8 cellular contexts compared by ENCODE assay signal in genomic region chr22:26589367-26589844, GRCh38. TPM values are rescaled to one million over a fixed set of nuclear protein-coding genes. Genes with fewer than 3 reads are reported as not detected.
DNase-seq lines count a peak whose midpoint lies in the region; ATAC-seq and TF ChIP-seq lines count a peak whose summit lies in the region.

No MANE protein-coding gene starts in this region.

- peak overlapping the region; percentile 90 for H3K4me3 Mint-ChIP-seq in activated T-helper 1 cell treated with anti-CD3 and anti-CD28 coated beads, Interleukin-12 subunit alpha, Interleukin-12 subunit beta, Interleukin-2, Interleukin-4 antibody, amounts not matched to agents 30 ng/mL and 10 ng/mL and 1 ng/mL, durations not matched to agents 14 hours and 24 hours and 36 hours

- DNase-seq in AG08395 (ENCODE audit: low spot score): peak; percentile 45
- DNase-seq in LNCaP clone FGC (ENCODE audit: low read depth): no peak
- peak; percentile 11 for DNase-seq in activated T-helper 1 cell treated with anti-CD3 and anti-CD28 coated beads, Interleukin-12 subunit alpha, Interleukin-12 subunit beta, Interleukin-2, Interleukin-4 antibody, amounts not matched to agents 30 ng/mL and 10 ng/mL and 1 ng/mL, durations not matched to agents 14 hours and 24 hours and 36 hours (ENCODE audit: low spot score)
- DNase-seq in foreskin keratinocyte: no peak
- DNase-seq in osteoblast (ENCODE audit: insufficient read length, low spot score, missing footprints): no peak
- no peak for DNase-seq in NCI-H2107 (lab: John Stamatoyannopoulos, UW)
- DNase-seq in NCI-H1105 treated with DMSO at 0.1 percent for 48 hours (lab: John Stamatoyannopoulos, UW): no peak

- peak overlapping the region; percentile 53 for H2AFZ ChIP-seq in osteoblast (ENCODE audit: low read length)

- peak overlapping the region; percentile 95 for H3K4me2 ChIP-seq in osteoblast (ENCODE audit: insufficient read depth, low read length)

- H3K79me2 ChIP-seq in osteoblast (ENCODE audit: insufficient read depth, low read length): peaks cover 51% of the 10 kb centered on the region

- TF ChIP-seq CTCF in LNCaP clone FGC (IDR thresholded peaks at IDR 0.05; ENCODE audit: control insufficient read depth, extremely low read depth, insufficient read depth): no peak
- no peak for TF ChIP-seq CTCF in foreskin keratinocyte (conservative IDR thresholded peaks at IDR 0.05)
- no peak for TF ChIP-seq CTCF in osteoblast (IDR thresholded peaks at IDR 0.05; ENCODE audit: extremely low read depth, low read depth, low read length)

- peak; percentile 11 for ATAC-seq in GM21381 (IDR thresholded peaks at IDR 0.05; ENCODE audit: unreplicated experiment)
- peak; percentile 14 for ATAC-seq in foreskin keratinocyte

- H3K27ac Mint-ChIP-seq in activated T-helper 1 cell treated with anti-CD3 and anti-CD28 coated beads, Interleukin-12 subunit alpha, Interleukin-12 subunit beta, Interleukin-2, Interleukin-4 antibody, amounts not matched to agents 30 ng/mL and 10 ng/mL and 1 ng/mL, durations not matched to agents 14 hours and 24 hours and 36 hours: peak overlapping the region; percentile 81

- H3K4me3 ChIP-seq in LNCaP clone FGC (ENCODE audit: low read depth, low read length) (peak overlapping the region; percentile 78), osteoblast (ENCODE audit: insufficient read depth, low read length) (peak overlapping the region; percentile 91)

- peaks cover 28% of the 10 kb centered on the region for H4K20me1 ChIP-seq in osteoblast (ENCODE audit: insufficient read depth, low read length)

- H3K27ac ChIP-seq in foreskin keratinocyte (peak overlapping the region; percentile 84), osteoblast (ENCODE audit: low read depth, low read length) (peak overlapping the region; percentile 91)

- no peaks in the 10 kb centered on the region for H3K9me3 Mint-ChIP-seq in activated T-helper 1 cell treated with anti-CD3 and anti-CD28 coated beads, Interleukin-12 subunit alpha, Interleukin-12 subunit beta, Interleukin-2, Interleukin-4 antibody, amounts not matched to agents 30 ng/mL and 10 ng/mL and 1 ng/mL, durations not matched to agents 14 hours and 24 hours and 36 hours

- peaks cover 80% of the 10 kb centered on the region for H3K4me1 Mint-ChIP-seq in activated T-helper 1 cell treated with anti-CD3 and anti-CD28 coated beads, Interleukin-12 subunit alpha, Interleukin-12 subunit beta, Interleukin-2, Interleukin-4 antibody, amounts not matched to agents 30 ng/mL and 10 ng/mL and 1 ng/mL, durations not matched to agents 14 hours and 24 hours and 36 hours (ENCODE audit: low read depth)

- no peaks in the 10 kb centered on the region for H3K9me3 ChIP-seq in osteoblast (ENCODE audit: low read depth, low read length)

- intact Hi-C loops in activated T-helper 1 cell treated with anti-CD3 and anti-CD28 coated beads, Interleukin-12 subunit alpha, Interleukin-12 subunit beta, Interleukin-2, Interleukin-4 antibody, amounts not matched to agents 30 ng/mL and 10 ng/mL and 1 ng/mL, durations not matched to agents 14 hours and 24 hours and 36 hours (cut with micrococcal nuclease): loop anchor here (5.0 kb wide), 1 partner anchor 42 kb away; no protein-coding TSS in a partner anchor

- no peaks in the 10 kb centered on the region for H3K27me3 ChIP-seq in foreskin keratinocyte
- peaks cover 5% of the 10 kb centered on the region for H3K27me3 ChIP-seq in osteoblast (ENCODE audit: insufficient read depth, low read length)

- peaks cover 6% of the 10 kb centered on the region for H3K36me3 ChIP-seq in osteoblast (ENCODE audit: insufficient read depth, low read length)

- H3K4me1 ChIP-seq in foreskin keratinocyte (peaks cover 14% of the 10 kb centered on the region), osteoblast (ENCODE audit: insufficient read depth, low read length) (peaks cover 29% of the 10 kb centered on the region)

- peaks cover 12% of the 10 kb centered on the region for H3K36me3 Mint-ChIP-seq in activated T-helper 1 cell treated with anti-CD3 and anti-CD28 coated beads, Interleukin-12 subunit alpha, Interleukin-12 subunit beta, Interleukin-2, Interleukin-4 antibody, amounts not matched to agents 30 ng/mL and 10 ng/mL and 1 ng/mL, durations not matched to agents 14 hours and 24 hours and 36 hours (ENCODE audit: low read depth)

- H3K27me3 Mint-ChIP-seq in activated T-helper 1 cell treated with anti-CD3 and anti-CD28 coated beads, Interleukin-12 subunit alpha, Interleukin-12 subunit beta, Interleukin-2, Interleukin-4 antibody, amounts not matched to agents 30 ng/mL and 10 ng/mL and 1 ng/mL, durations not matched to agents 14 hours and 24 hours and 36 hours (ENCODE audit: insufficient read depth): no peaks in the 10 kb centered on the region

RNA-seq across cellular contexts. Expression of gene TPST2, which starts 0.5 kb away (rescaled TPM):
- 36.1 and 37.0 TPM in 2 replicates for total RNA-seq in activated T-helper 1 cell treated with anti-CD3 and anti-CD28 coated beads, Interleukin-12 subunit alpha, Interleukin-12 subunit beta, Interleukin-2, Interleukin-4 antibody, amounts not matched to agents 30 ng/mL and 10 ng/mL and 1 ng/mL, durations not matched to agents 14 hours and 24 hours and 36 hours
- 20.7 and 25.1 TPM in 2 replicates for total RNA-seq in foreskin keratinocyte
- polyA plus RNA-seq in foreskin keratinocyte: 19.4 and 21.3 TPM in 2 replicates
- total RNA-seq in osteoblast: 98.4 and 100 TPM in 2 replicates

RNA-seq across cellular contexts. Expression of gene CRYBB1, which starts 28.4 kb away (rescaled TPM):
- not detected in 2 replicates for total RNA-seq in activated T-helper 1 cell treated with anti-CD3 and anti-CD28 coated beads, Interleukin-12 subunit alpha, Interleukin-12 subunit beta, Interleukin-2, Interleukin-4 antibody, amounts not matched to agents 30 ng/mL and 10 ng/mL and 1 ng/mL, durations not matched to agents 14 hours and 24 hours and 36 hours
- total RNA-seq in foreskin keratinocyte (not detected in 2 replicates), osteoblast (not detected in 2 replicates)
- polyA plus RNA-seq in foreskin keratinocyte: not detected in 2 replicates

RNA-seq across cellular contexts. Expression of gene CRYBA4, which starts 32.4 kb away (rescaled TPM):
- total RNA-seq in activated T-helper 1 cell treated with anti-CD3 and anti-CD28 coated beads, Interleukin-12 subunit alpha, Interleukin-12 subunit beta, Interleukin-2, Interleukin-4 antibody, amounts not matched to agents 30 ng/mL and 10 ng/mL and 1 ng/mL, durations not matched to agents 14 hours and 24 hours and 36 hours: not detected in 2 replicates
- total RNA-seq in foreskin keratinocyte (not detected in 2 replicates), osteoblast (not detected in 2 replicates)
- not detected in 2 replicates for polyA plus RNA-seq in foreskin keratinocyte

Comparison
In these comparisons a context has a peak if more than half of its experiments do, and no peak if none do; other contexts are left out.
1. DNase-seq: peak in AG08395 (single experiment) and activated T-helper 1 cell treated with anti-CD3 and anti-CD28 coated beads, Interleukin-12 subunit alpha, Interleukin-12 subunit beta, Interleukin-2, Interleukin-4 antibody, amounts not matched to agents 30 ng/mL and 10 ng/mL and 1 ng/mL, durations not matched to agents 14 hours and 24 hours and 36 hours (single experiment); none in LNCaP clone FGC (single experiment), foreskin keratinocyte (0 of 2), osteoblast (single experiment), NCI-H2107 (single experiment) and NCI-H1105 treated with DMSO at 0.1 percent for 48 hours (single experiment).